9 cellular contexts compared by ENCODE assay signal in the genomic region with DNA sequence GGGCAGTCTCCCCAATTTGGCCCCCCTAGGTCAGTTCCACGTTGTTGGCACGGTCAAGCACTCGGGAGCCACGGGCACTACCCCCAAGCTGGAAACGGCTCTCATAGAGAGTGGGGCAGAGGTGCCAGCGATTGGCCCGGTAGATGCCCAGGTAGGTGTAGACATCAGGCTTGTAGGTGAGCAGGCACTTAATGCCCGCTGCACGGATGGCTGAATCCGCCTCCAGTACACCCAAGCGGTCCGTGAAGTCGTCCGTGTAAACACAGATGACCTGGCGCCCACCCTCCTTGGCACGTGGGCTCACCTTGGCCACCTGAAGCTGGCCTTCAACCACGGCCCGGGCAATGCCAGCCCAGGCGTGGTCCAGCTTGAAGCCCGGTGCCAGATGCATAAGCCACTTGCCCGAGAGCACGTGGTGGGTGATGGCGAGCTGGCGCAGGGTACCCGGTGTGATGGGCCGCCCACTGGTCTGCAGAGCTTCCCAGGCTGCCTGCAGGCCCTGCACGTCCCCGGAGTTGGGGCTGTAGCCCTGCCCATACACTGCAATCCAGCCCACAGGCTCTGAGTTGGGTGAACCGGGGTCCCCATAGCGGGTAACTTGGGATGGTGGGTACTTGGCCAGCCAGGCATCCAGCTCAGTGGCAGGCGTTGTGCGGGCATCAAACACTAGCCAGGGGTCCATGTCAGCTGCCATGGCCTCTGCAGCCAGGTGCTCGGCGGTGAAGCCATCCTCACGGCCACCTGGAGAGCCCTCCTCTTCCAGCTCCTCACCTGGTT. TPM values are rescaled to one million over a fixed set of nuclear protein-coding genes. Genes with fewer than 3 reads are reported as not detected.
DNase-seq lines count a peak whose midpoint lies in the region; ATAC-seq and TF ChIP-seq lines count a peak whose summit lies in the region.
"Had no signal": no experiment of that assay in that cellular context is flagged by ENCODE, and none has a peak within 500 bp of the region (broad histone marks: within the 10 kb centered on the region; RNA-seq: fewer than 3 reads in every experiment).

No MANE protein-coding gene starts in this region.

- peaks cover 11% of the 10 kb centered on the region; the same call in 1 of the 2 replicates for H3K79me2 ChIP-seq in OCI-LY7 (ENCODE audit: insufficient read depth, low read depth, low read length)

- H3K4me3 ChIP-seq in OCI-LY7 (ENCODE audit: low read depth, low read length, poor library complexity, severe bottlenecking) (peak overlapping the region; percentile 85), esophagus (ENCODE audit: low read depth in 1 of 2, low read length in 2 of 2) (peak overlapping the region; percentile 61 to 88), neuronal stem cell (ENCODE audit: low read length in 2 of 2) (peak overlapping the region; percentile 94 to 100)

- intact Hi-C loops in CD4-positive, alpha-beta T cell (cut with DNase I, micrococcal nuclease), result loop anchor here (2.0 to 5.0 kb wide), 3 partner anchors 43 to 135 kb away; partner anchors contain the start of genes CFL1 (in 1 of the 2), SART1 (in 1 of the 2) and SF3B2 (in 1 of the 2)
- intact Hi-C loops in OCI-LY7 (cut with micrococcal nuclease; ENCODE audit: unreplicated experiment), result loop anchor here (2.0 kb wide), 3 partner anchors 17 to 59 kb away; partner anchors contain the start of genes CCDC85B, CFL1 and FOSL1

- H2BK15ac ChIP-seq in neuronal stem cell (ENCODE audit: low read length), result no peak overlapping the region

- H2AFZ ChIP-seq in OCI-LY7 (ENCODE audit: low read length) (no peak overlapping the region), neuronal stem cell (ENCODE audit: low read length) (no peak overlapping the region)

- H3K9ac ChIP-seq in neuronal stem cell (ENCODE audit: low read depth, low read length, poor library complexity), result no peak overlapping the region

- H4K8ac ChIP-seq in neuronal stem cell (ENCODE audit: low read depth, low read length), result no peak overlapping the region

- no peak overlapping the region for H2BK120ac ChIP-seq in neuronal stem cell (ENCODE audit: low read depth, low read length)

- H3K79me1 ChIP-seq in neuronal stem cell (ENCODE audit: low read depth, low read length), result peaks cover 22% of the 10 kb centered on the region

- DNase-seq in CD4-positive, alpha-beta T cell, result no peak
- no peak for DNase-seq in OCI-LY7 (ENCODE audit: low spot score)
- DNase-seq in neuronal stem cell (ENCODE audit: low spot score), result no peak
- no peak for DNase-seq in CD1c-positive myeloid dendritic cell (ENCODE audit: extremely low spot score)
- no peak for DNase-seq in NCI-H1417 treated with DMSO at 0.1 percent for 48 hours (lab: John Stamatoyannopoulos, UW)
- no peak for DNase-seq in NCI-H1930 (lab: John Stamatoyannopoulos, UW)

- peak overlapping the region; percentile 66 for H2AK5ac ChIP-seq in neuronal stem cell (ENCODE audit: low read depth, low read length)

- WGBS in esophagus, 2 donors, result 65 to 76% methylated on average over 35 of the region's 35 CpGs
- WGBS in neuronal stem cell (ENCODE audit: extremely low coverage in 2 of 2, insufficient read length in 2 of 2, insufficient replicate concordance in 1 of 2), 2 donors, result no CpG with 5 or more reads among the region's 35 CpGs

- H3K4me1 ChIP-seq in OCI-LY7 (ENCODE audit: insufficient read depth, low read length, poor library complexity, severe bottlenecking), result peaks cover 22% of the 10 kb centered on the region
- peaks cover 30 to 42% of the 10 kb centered on the region in 2 donors for H3K4me1 ChIP-seq in esophagus (ENCODE audit: control insufficient read depth in 2 of 2, insufficient read depth in 2 of 2, low read length in 1 of 2)
- H3K4me1 ChIP-seq in neuronal stem cell (ENCODE audit: control insufficient read depth in 2 of 2, insufficient read depth in 1 of 2, low read depth in 1 of 2, low read length in 2 of 2), result peaks cover 16 to 17% of the 10 kb centered on the region in 2 donors

- no peak overlapping the region for H3K14ac ChIP-seq in neuronal stem cell (ENCODE audit: low read length)

- no peaks in the 10 kb centered on the region for H3K9me3 ChIP-seq in CD4-positive, alpha-beta T cell (ENCODE audit: control insufficient read depth, low read length)
- H3K9me3 ChIP-seq in OCI-LY7 (ENCODE audit: low read length) (no peaks in the 10 kb centered on the region), esophagus (ENCODE audit: control insufficient read depth in 2 of 2, insufficient read depth in 1 of 2, low read depth in 1 of 2, low read length in 1 of 2) (no peaks in the 10 kb centered on the region), neuronal stem cell (replicated peaks in 1 of 2; ENCODE audit: control insufficient read depth in 2 of 2, insufficient read depth in 1 of 2, low read depth in 1 of 2, low read length in 2 of 2) (peaks cover 0 to 2% of the 10 kb centered on the region in 2 donors)

- H3K27me3 ChIP-seq in CD4-positive, alpha-beta T cell (ENCODE audit: control insufficient read depth, insufficient read depth, low read length), result no peaks in the 10 kb centered on the region
- H3K27me3 ChIP-seq in esophagus (ENCODE audit: control insufficient read depth in 1 of 2, insufficient read depth in 2 of 2, low read length in 2 of 2), result no peaks in the 10 kb centered on the region
- H3K27me3 ChIP-seq in neuronal stem cell (ENCODE audit: control insufficient read depth in 3 of 3, insufficient read depth in 3 of 3, low read depth in 1 of 3, low read length in 3 of 3), result no peaks in the 10 kb centered on the region

- H3K4me2 ChIP-seq in OCI-LY7 (ENCODE audit: low read length) (peak overlapping the region; percentile 81), neuronal stem cell (ENCODE audit: insufficient read depth, low read length, poor library complexity, severe bottlenecking) (peak overlapping the region; percentile 83)

- H3K4ac ChIP-seq in neuronal stem cell (ENCODE audit: low read length), result no peak overlapping the region

- no peak overlapping the region for H4K91ac ChIP-seq in neuronal stem cell (ENCODE audit: low read depth, low read length, poor library complexity)

- POLR2A ChIA-PET in CD4-positive, alpha-beta T cell (lab: Charles Lee), result interaction anchor here (0.6 to 6.6 kb wide), 14 partner anchors 8 to 800 kb away, joined by 3 to 104 read pairs (median 8); partner anchors contain the start of genes BANF1, CCDC85B, FIBP and FOSL1
- POLR2A ChIA-PET in OCI-LY7 (lab: Charles Lee), result interaction anchor here (0.6 kb wide), 1 partner anchor 69 kb away, joined by 3 read pairs; no protein-coding TSS in a partner anchor

- H3K4me1 Mint-ChIP-seq in CD4-positive, alpha-beta T cell (ENCODE audit: low read depth), result peaks cover 37% of the 10 kb centered on the region

- no peaks in the 10 kb centered on the region for H4K20me1 ChIP-seq in OCI-LY7 (ENCODE audit: insufficient read depth, low read length)

- peaks cover 38% of the 10 kb centered on the region for H3K36me3 Mint-ChIP-seq in CD4-positive, alpha-beta T cell (ENCODE audit: low read depth)

- no TSS peak for BruUV-seq in OCI-LY7 (replicated peaks; lab: Mats Ljungman, UMichigan)

- TF ChIP-seq CTCF in CD4-positive, alpha-beta T cell (IDR thresholded peaks at IDR 0.05), result no peak
- no peak for TF ChIP-seq CTCF in OCI-LY7 (conservative IDR thresholded peaks at IDR 0.05; ENCODE audit: low read length)

- H3K27me3 Mint-ChIP-seq in CD4-positive, alpha-beta T cell, result no peaks in the 10 kb centered on the region

- H3K27ac ChIP-seq in CD4-positive, alpha-beta T cell (ENCODE audit: low read depth, low read length), result no peak overlapping the region
- no peak overlapping the region for H3K27ac ChIP-seq in OCI-LY7 (ENCODE audit: low read depth, low read length, poor library complexity, severe bottlenecking)
- peak overlapping the region; percentile 96 to 98 for H3K27ac ChIP-seq in esophagus (ENCODE audit: low read depth in 2 of 2, low read length in 1 of 2)
- H3K27ac ChIP-seq in neuronal stem cell (replicated peaks; ENCODE audit: low read length), result no peak overlapping the region

- peak overlapping the region; percentile 92 for H3K27ac Mint-ChIP-seq in CD4-positive, alpha-beta T cell

- H3K9me3 Mint-ChIP-seq in CD4-positive, alpha-beta T cell, result no peaks in the 10 kb centered on the region

- H3K9me2 ChIP-seq in OCI-LY7 (ENCODE audit: insufficient read depth, low read length), result no peaks in the 10 kb centered on the region

- peaks cover 3% of the 10 kb centered on the region; the same call in 1 of the 2 replicates for H3K36me3 ChIP-seq in OCI-LY7 (ENCODE audit: insufficient read depth, low read length)
- H3K36me3 ChIP-seq in esophagus (ENCODE audit: control insufficient read depth in 2 of 2, insufficient read depth in 2 of 2, low read length in 1 of 2), result peaks cover 0 to 4% of the 10 kb centered on the region in 2 donors
- H3K36me3 ChIP-seq in neuronal stem cell (replicated peaks in 1 of 2; ENCODE audit: control insufficient read depth in 2 of 2, insufficient read depth in 2 of 2, low read length in 2 of 2), result peaks cover 19 to 33% of the 10 kb centered on the region in 2 donors

- no peak for ATAC-seq in CD4-positive, alpha-beta T cell (ENCODE audit: poor library complexity)
- no peak for ATAC-seq in HG02973 (IDR thresholded peaks at IDR 0.05; ENCODE audit: unreplicated experiment)

- peak overlapping the region; percentile 89 for H2BK12ac ChIP-seq in neuronal stem cell (ENCODE audit: low read length)

- peak overlapping the region; percentile 81 for H3K23ac ChIP-seq in neuronal stem cell (ENCODE audit: low read depth, low read length, poor library complexity)

- H3K18ac ChIP-seq in neuronal stem cell (ENCODE audit: low read length), result peak overlapping the region; percentile 42

- peak overlapping the region; percentile 94 for H3K4me3 Mint-ChIP-seq in CD4-positive, alpha-beta T cell

- H2BK5ac ChIP-seq in neuronal stem cell (ENCODE audit: low read length), result no peak overlapping the region

- CTCF ChIA-PET in CD4-positive, alpha-beta T cell (lab: Charles Lee), result interaction anchor here (1.9 to 3.2 kb wide), 3 partner anchors 29 to 58 kb away, joined by 6 to 21 read pairs (median 10); partner anchors contain the start of genes CCDC85B, FIBP and MUS81
- CTCF ChIA-PET in OCI-LY7 (lab: Charles Lee; ENCODE audit: unreplicated experiment), result no interaction called here

RNA-seq across cellular contexts. Expression of gene C11orf68, which starts 1.2 kb away (rescaled TPM):
- 10 to 100 TPM; 13.7 to 13.8 TPM for total RNA-seq in CD4-positive, alpha-beta T cell
- 10.7 and 11.7 TPM in 2 replicates for total RNA-seq in OCI-LY7 (2014; rRNA removed; shearing (Covaris generic))
- total RNA-seq in OCI-LY7 (2022), result 26.2 and 28.1 TPM in 2 replicates
- polyA plus RNA-seq in esophagus, result 10 to 100 TPM; 21.8 to 27.6 TPM
- polyA plus RNA-seq in neuronal stem cell (2013, experiment 1 of 2), result 23.9 TPM
- 23.7 TPM for polyA plus RNA-seq in neuronal stem cell (2013, experiment 2 of 2)

RNA-seq across cellular contexts. Expression of gene DRAP1, which starts 1.6 kb away (rescaled TPM):
- 10 to 100 TPM; 58.6 to 59.1 TPM for total RNA-seq in CD4-positive, alpha-beta T cell
- total RNA-seq in OCI-LY7 (2014; rRNA removed; shearing (Covaris generic)), result 93.2 and 110 TPM in 2 replicates
- total RNA-seq in OCI-LY7 (2022), result 68.2 and 81.2 TPM in 2 replicates
- 100 to 1,000 TPM in 1 of 2 donors, 10 to 100 TPM in 1; 89.6 to 103 TPM for polyA plus RNA-seq in esophagus
- polyA plus RNA-seq in neuronal stem cell (2013, experiment 1 of 2), result 139 TPM
- polyA plus RNA-seq in neuronal stem cell (2013, experiment 2 of 2), result 134 TPM

RNA-seq across cellular contexts. Expression of gene FOSL1, which starts 17.4 kb away (rescaled TPM):
- 1 to 10 TPM; 1.8 to 2.2 TPM for total RNA-seq in CD4-positive, alpha-beta T cell
- total RNA-seq in OCI-LY7 (2014; rRNA removed; shearing (Covaris generic)), result 0.88 TPM in 1 of 2 replicates, not detected in the other
- total RNA-seq in OCI-LY7 (2022), result 0.52 TPM in 1 of 2 replicates, not detected in the other
- polyA plus RNA-seq in esophagus, result 10 to 100 TPM; 26.7 to 39.6 TPM
- 2.0 TPM for polyA plus RNA-seq in neuronal stem cell (2013, experiment 1 of 2)
- 1.7 TPM for polyA plus RNA-seq in neuronal stem cell (2013, experiment 2 of 2)

RNA-seq across cellular contexts. Expression of gene CCDC85B, which starts 27.1 kb away (rescaled TPM):
- total RNA-seq in CD4-positive, alpha-beta T cell, result 10 to 100 TPM; 23.1 to 25.8 TPM
- 72.7 and 76.7 TPM in 2 replicates for total RNA-seq in OCI-LY7 (2014; rRNA removed; shearing (Covaris generic))
- total RNA-seq in OCI-LY7 (2022), result 49.0 and 64.1 TPM in 2 replicates
- polyA plus RNA-seq in esophagus, result 10 to 100 TPM; 13.5 to 22.7 TPM
- 10.5 TPM for polyA plus RNA-seq in neuronal stem cell (2013, experiment 1 of 2)
- polyA plus RNA-seq in neuronal stem cell (2013, experiment 2 of 2), result 9.7 TPM

RNA-seq across cellular contexts. Expression of gene TSGA10IP, which starts 27.7 kb away (rescaled TPM):
- total RNA-seq in CD4-positive, alpha-beta T cell, result not detected
- total RNA-seq in OCI-LY7 (2014; rRNA removed; shearing (Covaris generic)), result not detected in 2 replicates
- not detected in 2 replicates for total RNA-seq in OCI-LY7 (2022)
- not detected for polyA plus RNA-seq in esophagus
- polyA plus RNA-seq in neuronal stem cell (2013, experiment 1 of 2), result 3.9 TPM
- 3.6 TPM for polyA plus RNA-seq in neuronal stem cell (2013, experiment 2 of 2)
- total RNA-seq: activated CD8-positive, alpha-beta memory T cell treated with anti-CD3 and anti-CD28 coated beads for 36 hours had no signal

Comparison
In these comparisons a context has a peak if more than half of its experiments do, and no peak if none do; other contexts are left out.
1. H3K27ac ChIP-seq: peak in esophagus (2 of 2); none in CD4-positive, alpha-beta T cell (single experiment), OCI-LY7 (single experiment) and neuronal stem cell (single experiment).
2. Peak in every context shown above with its lines, with median percentiles within 50 percentile points of each other: H3K4me3 ChIP-seq.